Comparison of ENCODE assay signal across 28 cellular contexts in genomic region chr1:177451191-177451590, GRCh38.
DNase-seq lines count a peak whose midpoint lies in the region; ATAC-seq and TF ChIP-seq lines count a peak whose summit lies in the region.
"Had no signal": no experiment of that assay in that cellular context is flagged by ENCODE, and none has a peak within 500 bp of the region (broad histone marks: within the 10 kb centered on the region; RNA-seq: fewer than 3 reads in every experiment).

No MANE protein-coding gene starts in this region.

- H3K4me1 ChIP-seq in thyroid gland: no peaks in the 10 kb centered on the region
- H3K4me1 ChIP-seq: breast epithelium, Peyer's patch, upper lobe of left lung had no signal

- H3K27ac ChIP-seq in 22Rv1: peak overlapping the region; percentile 68
- no peak overlapping the region for H3K27ac ChIP-seq in thyroid gland
- H3K27ac ChIP-seq: breast epithelium, gastrocnemius medialis, Peyer's patch, upper lobe of left lung had no signal

- no peak overlapping the region for H3K4me3 Mint-ChIP-seq in nephron
- H3K4me3 Mint-ChIP-seq: activated CD4-positive, alpha-beta T cell treated with anti-CD3 and anti-CD28 coated beads for 36 hours; activated CD8-positive, alpha-beta T cell treated with anti-CD3 and anti-CD28 coated beads, Interleukin-2, amount 10 ng/mL, durations not matched to agents 7 days and 5 days; activated naive CD4-positive, alpha-beta T cell treated with anti-CD3 and anti-CD28 coated beads, Interleukin-2, amount 50 U/mL, for 24 hours; activated T-helper 17 cell treated with anti-CD3 and anti-CD28 coated beads, Interleukin-2, amount 50 U/mL, for 72 hours; naive thymus-derived CD4-positive, alpha-beta T cell; stimulated activated effector memory CD8-positive, alpha-beta T cell treated with anti-CD3 and anti-CD28 coated beads, Interleukin-12 subunit alpha, Interleukin-12 subunit beta, amount 100 ng/mL, for 72 hours had no signal

- 66 to 74% methylated on average over 2 of the region's 2 CpGs for WGBS in thyroid gland, 2 donors

- no peaks in the 10 kb centered on the region for H3K36me3 ChIP-seq in thyroid gland
- H3K36me3 ChIP-seq: breast epithelium, gastrocnemius medialis, Peyer's patch, upper lobe of left lung had no signal

- intact Hi-C loops in thyroid gland (cut with DNase I): no loop called here

- DNase-seq in NCI-H526 treated with DMSO at 0.1 percent for 48 hours (lab: John Stamatoyannopoulos, UW) (peak; percentile 66), epithelial cell of proximal tubule (ENCODE audit: low read depth) (peak; percentile 25), omental fat pad (ENCODE audit: low spot score) (no peak), thyroid gland (no peak), 8988T (no peak)
- DNase-seq: activated CD4-positive, alpha-beta T cell treated with anti-CD3 and anti-CD28 coated beads for 36 hours; activated CD8-positive, alpha-beta T cell treated with anti-CD3 and anti-CD28 coated beads, Interleukin-2, amount 10 ng/mL, durations not matched to agents 7 days and 5 days; amniotic stem cell; Calu3; DMS79; gastrocnemius medialis; hippocampal formation; KBM-7; left cardiac atrium; MM.1S; naive thymus-derived CD4-positive, alpha-beta T cell; NCI-H1930; occipital lobe; Peyer's patch; SHP77; upper lobe of left lung had no signal

- H3K27ac Mint-ChIP-seq in nephron: peak overlapping the region; percentile 34 to 69 (median 68)
- H3K27ac Mint-ChIP-seq: activated CD4-positive, alpha-beta T cell treated with anti-CD3 and anti-CD28 coated beads for 36 hours; activated CD8-positive, alpha-beta T cell treated with anti-CD3 and anti-CD28 coated beads, Interleukin-2, amount 10 ng/mL, durations not matched to agents 7 days and 5 days; activated naive CD4-positive, alpha-beta T cell treated with anti-CD3 and anti-CD28 coated beads, Interleukin-2, amount 50 U/mL, for 24 hours; activated T-helper 17 cell treated with anti-CD3 and anti-CD28 coated beads, Interleukin-2, amount 50 U/mL, for 72 hours; naive thymus-derived CD4-positive, alpha-beta T cell; stimulated activated effector memory CD8-positive, alpha-beta T cell treated with anti-CD3 and anti-CD28 coated beads, Interleukin-12 subunit alpha, Interleukin-12 subunit beta, amount 100 ng/mL, for 72 hours had no signal

- ATAC-seq in omental fat pad (ENCODE audit: low FRiP score): no peak
- no peak for ATAC-seq in HG03097 (IDR thresholded peaks at IDR 0.05; ENCODE audit: low FRiP score, unreplicated experiment)
- ATAC-seq: activated CD4-positive, alpha-beta T cell treated with anti-CD3 and anti-CD28 coated beads for 36 hours; activated CD8-positive, alpha-beta T cell treated with anti-CD3 and anti-CD28 coated beads, Interleukin-2, amount 10 ng/mL, durations not matched to agents 7 days and 5 days; activated T-helper 17 cell treated with anti-CD3 and anti-CD28 coated beads, Interleukin-2, amount 50 U/mL, for 72 hours; gastrocnemius medialis; left cardiac atrium; naive thymus-derived CD4-positive, alpha-beta T cell; stimulated activated effector memory CD8-positive, alpha-beta T cell treated with anti-CD3 and anti-CD28 coated beads, Interleukin-12 subunit alpha, Interleukin-12 subunit beta, amount 100 ng/mL, for 72 hours had no signal

- H3K27me3 ChIP-seq in thyroid gland: no peaks in the 10 kb centered on the region
- H3K27me3 ChIP-seq: breast epithelium, gastrocnemius medialis, Peyer's patch, upper lobe of left lung had no signal

- no peak overlapping the region for H3K4me3 ChIP-seq in epithelial cell of proximal tubule (ENCODE audit: low read depth, low read length)
- H3K4me3 ChIP-seq in thyroid gland (replicated peaks in 1 of 3): no peak overlapping the region
- H3K4me3 ChIP-seq: breast epithelium, gastrocnemius medialis, Peyer's patch, upper lobe of left lung had no signal

- H3K9me3 ChIP-seq in thyroid gland: no peaks in the 10 kb centered on the region
- H3K9me3 ChIP-seq: breast epithelium, Peyer's patch, upper lobe of left lung had no signal

- no peaks in the 10 kb centered on the region for H3K36me3 Mint-ChIP-seq in nephron (ENCODE audit: low read depth)
- H3K36me3 Mint-ChIP-seq: activated naive CD4-positive, alpha-beta T cell treated with anti-CD3 and anti-CD28 coated beads, Interleukin-2, amount 50 U/mL, for 24 hours; naive thymus-derived CD4-positive, alpha-beta T cell; stimulated activated effector memory CD8-positive, alpha-beta T cell treated with anti-CD3 and anti-CD28 coated beads, Interleukin-12 subunit alpha, Interleukin-12 subunit beta, amount 100 ng/mL, for 72 hours had no signal

- H3K27me3 Mint-ChIP-seq in nephron (ENCODE audit: low read depth): no peaks in the 10 kb centered on the region
- H3K27me3 Mint-ChIP-seq: activated CD4-positive, alpha-beta T cell treated with anti-CD3 and anti-CD28 coated beads for 36 hours; activated naive CD4-positive, alpha-beta T cell treated with anti-CD3 and anti-CD28 coated beads, Interleukin-2, amount 50 U/mL, for 24 hours; activated T-helper 17 cell treated with anti-CD3 and anti-CD28 coated beads, Interleukin-2, amount 50 U/mL, for 72 hours; naive thymus-derived CD4-positive, alpha-beta T cell had no signal

- peaks cover 20% of the 10 kb centered on the region for H3K4me1 Mint-ChIP-seq in nephron
- H3K4me1 Mint-ChIP-seq: activated CD4-positive, alpha-beta T cell treated with anti-CD3 and anti-CD28 coated beads for 36 hours; activated naive CD4-positive, alpha-beta T cell treated with anti-CD3 and anti-CD28 coated beads, Interleukin-2, amount 50 U/mL, for 24 hours; activated T-helper 17 cell treated with anti-CD3 and anti-CD28 coated beads, Interleukin-2, amount 50 U/mL, for 72 hours; naive thymus-derived CD4-positive, alpha-beta T cell; stimulated activated effector memory CD8-positive, alpha-beta T cell treated with anti-CD3 and anti-CD28 coated beads, Interleukin-12 subunit alpha, Interleukin-12 subunit beta, amount 100 ng/mL, for 72 hours had no signal

- peaks cover 10% of the 10 kb centered on the region for H3K9me3 Mint-ChIP-seq in nephron
- H3K9me3 Mint-ChIP-seq: activated naive CD4-positive, alpha-beta T cell treated with anti-CD3 and anti-CD28 coated beads, Interleukin-2, amount 50 U/mL, for 24 hours had no signal

- peak; percentile 60 for TF ChIP-seq CTCF in 22Rv1 (IDR thresholded peaks at IDR 0.05)
- peak; percentile 50 for TF ChIP-seq CTCF in epithelial cell of proximal tubule (conservative IDR thresholded peaks at IDR 0.05; ENCODE audit: low read depth, low read length)
- TF ChIP-seq CTCF in nephron (IDR thresholded peaks at IDR 0.05; ENCODE audit: unreplicated experiment in 3 of 3): no peak
- TF ChIP-seq CTCF in omental fat pad (IDR thresholded peaks at IDR 0.05): no peak
- TF ChIP-seq CTCF in thyroid gland (IDR thresholded peaks at IDR 0.05): no peak

- no peak for TF ChIP-seq POLR2A in thyroid gland (IDR thresholded peaks at IDR 0.05)

Comparison
In these comparisons a context has a peak if more than half of its experiments do, and no peak if none do; other contexts are left out.
1. CTCF ChIP-seq: peak in 22Rv1 (single experiment) and epithelial cell of proximal tubule (single experiment); none in nephron (0 of 3), omental fat pad (0 of 3) and thyroid gland (0 of 6).
2. DNase-seq: peak in NCI-H526 treated with DMSO at 0.1 percent for 48 hours (single experiment) and epithelial cell of proximal tubule (single experiment); none in omental fat pad (single experiment), thyroid gland (0 of 2) and 8988T (single experiment).